ENCODE assay signal across 10 cellular contexts in genomic region chr1:154940213-154940879, GRCh38. TPM values are rescaled to one million over a fixed set of nuclear protein-coding genes. Genes with fewer than 3 reads are reported as not detected.
DNase-seq lines count a peak whose midpoint lies in the region; TF ChIP-seq lines count a peak whose summit lies in the region.
"Had no signal": no experiment of that assay in that cellular context is flagged by ENCODE, and none has a peak within 500 bp of the region (broad histone marks: within the 10 kb centered on the region; RNA-seq: fewer than 3 reads in every experiment).

No MANE protein-coding gene starts in this region.

- H3K4me1 Mint-ChIP-seq in MCF 10A (ENCODE audit: insufficient read depth, unreplicated experiment): peaks cover 37% of the 10 kb centered on the region

- POLR2A ChIA-PET in MCF 10A (lab: Yijun Ruan, JAX): interaction anchor here (0.8 to 6.3 kb wide), 3 partner anchors 31 to 274 kb away, joined by 3 to 146 read pairs (median 4); partner anchors contain the start of genes CKS1B and SHC1

- TF ChIP-seq EP300 in esophagus muscularis mucosa (IDR thresholded peaks at IDR 0.05): no peak
- TF ChIP-seq EP300 in tibial nerve (IDR thresholded peaks at IDR 0.05): no peak

- no peak overlapping the region for H3K4me3 Mint-ChIP-seq in MCF 10A (ENCODE audit: unreplicated experiment)

- BruUV-seq in MCF 10A (replicated peaks; lab: Mats Ljungman, UMichigan): no TSS peak

- H3K27me3 Mint-ChIP-seq in MCF 10A (ENCODE audit: insufficient read depth, unreplicated experiment): no peaks in the 10 kb centered on the region

- TF ChIP-seq POLR2A in breast epithelium (IDR thresholded peaks at IDR 0.05) (no peak), esophagus muscularis mucosa (IDR thresholded peaks at IDR 0.05; ENCODE audit: low read depth) (no peak), thyroid gland (IDR thresholded peaks at IDR 0.05) (no peak), tibial nerve (IDR thresholded peaks at IDR 0.05) (no peak)

- H3K27me3 ChIP-seq in breast epithelium: no peaks in the 10 kb centered on the region
- H3K27me3 ChIP-seq in esophagus muscularis mucosa: no peaks in the 10 kb centered on the region
- H3K27me3 ChIP-seq in thyroid gland: no peaks in the 10 kb centered on the region
- no peaks in the 10 kb centered on the region for H3K27me3 ChIP-seq in tibial nerve
- no peaks in the 10 kb centered on the region for H3K27me3 ChIP-seq in SJCRH30

- 87% methylated on average over 4 of the region's 4 CpGs for WGBS in esophagus muscularis mucosa
- 78 to 86% methylated on average over 4 of the region's 4 CpGs for whole genome bisulfite sequencing in thyroid gland, 2 donors
- 74 to 78% methylated on average over 4 of the region's 4 CpGs for WGBS in tibial nerve, 2 donors

- H3K9me3 Mint-ChIP-seq in MCF 10A (ENCODE audit: unreplicated experiment): no peaks in the 10 kb centered on the region

- no peaks in the 10 kb centered on the region for H3K36me3 ChIP-seq in breast epithelium
- peaks cover 0 to 12% (median 5%) of the 10 kb centered on the region in 4 donors for H3K36me3 ChIP-seq in esophagus muscularis mucosa
- H3K36me3 ChIP-seq in thyroid gland: no peaks in the 10 kb centered on the region
- peaks cover 0 to 11% (median 0%) of the 10 kb centered on the region in 3 donors for H3K36me3 ChIP-seq in tibial nerve
- H3K36me3 ChIP-seq in SJCRH30: peaks cover 2% of the 10 kb centered on the region; the same call in 1 of the 2 replicates

- H3K27ac ChIP-seq in breast epithelium: peak overlapping the region; percentile 65 to 82
- peak overlapping the region; percentile 100; the same call in 1 of the 2 replicates for H3K27ac ChIP-seq in VCaP
- peak overlapping the region; percentile 14 to 97 (median 96) for H3K27ac ChIP-seq in esophagus muscularis mucosa (replicated peaks in 1 of 4)
- peak overlapping the region; percentile 85 to 98 (median 90) for H3K27ac ChIP-seq in thyroid gland
- H3K27ac ChIP-seq in tibial nerve: no peak overlapping the region
- no peak overlapping the region for H3K27ac ChIP-seq in SJCRH30

- intact Hi-C loops in breast epithelium (cut with DNase I; ENCODE audit: low total_unique reads) (no loop called here), MCF 10A (cut with micrococcal nuclease) (no loop called here), esophagus muscularis mucosa (cut with DNase I) (no loop called here), thyroid gland (cut with DNase I) (no loop called here)

- H3K36me3 Mint-ChIP-seq in MCF 10A (ENCODE audit: insufficient read depth, unreplicated experiment): peaks cover 6% of the 10 kb centered on the region

- CTCF ChIA-PET in MCF 10A (lab: Yijun Ruan, JAX): interaction anchor here (0.5 to 5.7 kb wide), 16 partner anchors 8 to 965 kb away, joined by 3 to 45 read pairs (median 3); partner anchors contain the start of genes GON4L, PBXIP1 and PYGO2

- H3K9me3 ChIP-seq in breast epithelium (no peaks in the 10 kb centered on the region), esophagus muscularis mucosa (no peaks in the 10 kb centered on the region), thyroid gland (no peaks in the 10 kb centered on the region), tibial nerve (no peaks in the 10 kb centered on the region), SJCRH30 (replicated peaks) (no peaks in the 10 kb centered on the region)

- H3K4me3 ChIP-seq in breast epithelium (no peak overlapping the region), esophagus muscularis mucosa (no peak overlapping the region), thyroid gland (replicated peaks in 1 of 3) (no peak overlapping the region), tibial nerve (no peak overlapping the region), SJCRH30 (no peak overlapping the region)

- DNase-seq in breast epithelium (ENCODE audit: low spot score in 2 of 2) (no peak), MCF 10A (ENCODE audit: unreplicated experiment) (no peak), esophagus muscularis mucosa (ENCODE audit: extremely low spot score) (no peak), thyroid gland (no peak), tibial nerve (ENCODE audit: low spot score in 2 of 2) (no peak), HT-29 (ENCODE audit: low spot score) (no peak), SJCRH30 (no peak)
- DNase-seq: cerebellar nuclear complex; stimulated activated CD8-positive, alpha-beta memory T cell treated with anti-CD3 and anti-CD28 coated beads, Interleukin-4, amount 100 ng/mL, for 48 hours had no signal

- H3K27ac Mint-ChIP-seq in MCF 10A (ENCODE audit: low read depth, unreplicated experiment): no peak overlapping the region

- TF ChIP-seq CTCF in breast epithelium (IDR thresholded peaks at IDR 0.05): no peak
- TF ChIP-seq CTCF in MCF 10A (IDR thresholded peaks at IDR 0.05; ENCODE audit: unreplicated experiment): no peak
- no peak for TF ChIP-seq CTCF in VCaP (conservative IDR thresholded peaks at IDR 0.05)
- TF ChIP-seq CTCF in esophagus muscularis mucosa (IDR thresholded peaks at IDR 0.05): no peak
- no peak for TF ChIP-seq CTCF in thyroid gland (IDR thresholded peaks at IDR 0.05)
- TF ChIP-seq CTCF in tibial nerve (IDR thresholded peaks at IDR 0.05): no peak

- peaks cover 4 to 5% of the 10 kb centered on the region in 2 donors for H3K4me1 ChIP-seq in breast epithelium
- peaks cover 56 to 75% (median 70%) of the 10 kb centered on the region in 4 donors for H3K4me1 ChIP-seq in esophagus muscularis mucosa
- peaks cover 29 to 71% of the 10 kb centered on the region in 2 donors for H3K4me1 ChIP-seq in thyroid gland
- H3K4me1 ChIP-seq in tibial nerve: peaks cover 0 to 63% (median 26%) of the 10 kb centered on the region in 4 donors
- H3K4me1 ChIP-seq in SJCRH30: peaks cover 17% of the 10 kb centered on the region

RNA-seq across cellular contexts. Expression of gene PMVK, which starts 3.8 kb away (rescaled TPM):
- total RNA-seq in breast epithelium: 10 to 100 TPM; 15.0 to 16.7 (median 16.4) TPM
- total RNA-seq in MCF 10A (2022): 57.7 and 68.9 TPM in 2 replicates
- total RNA-seq in esophagus muscularis mucosa: 10 to 100 TPM; 15.9 to 26.2 (median 20.0) TPM
- total RNA-seq in thyroid gland: 10 to 100 TPM; 15.0 to 28.2 (median 21.2) TPM
- total RNA-seq in tibial nerve: 10 to 100 TPM in 3 of 4 donors, 1 to 10 TPM in 1; 9.0 to 19.8 (median 15.6) TPM
- 15.7 and 18.9 TPM in 2 replicates for total RNA-seq in HT-29 (2014; rRNA removed; shearing (Covaris generic))
- total RNA-seq in SJCRH30 (2014; rRNA removed; shearing (Covaris generic)): 4.6 and 4.9 TPM in 2 replicates

RNA-seq across cellular contexts. Expression of gene PBXIP1, which starts 15.6 kb away (rescaled TPM):
- 100 to 1,000 TPM in 2 of 3 donors, 10 to 100 TPM in 1; 79.3 to 156 (median 105) TPM for total RNA-seq in breast epithelium
- 11.3 TPM in 2 replicates for total RNA-seq in MCF 10A (2022)
- total RNA-seq in esophagus muscularis mucosa: 100 to 1,000 TPM; 192 to 309 (median 238) TPM
- total RNA-seq in thyroid gland: 100 to 1,000 TPM; 139 to 205 (median 181) TPM
- total RNA-seq in tibial nerve: 100 to 1,000 TPM in 2 of 4 donors, 10 to 100 TPM in 2; 52.5 to 120 (median 97.9) TPM
- total RNA-seq in HT-29 (2014; rRNA removed; shearing (Covaris generic)): 33.3 and 42.5 TPM in 2 replicates
- 40.2 TPM in 2 replicates for total RNA-seq in SJCRH30 (2014; rRNA removed; shearing (Covaris generic))

RNA-seq across cellular contexts. Expression of gene PYGO2, which starts 21.2 kb away (rescaled TPM):
- total RNA-seq in breast epithelium: 10 to 100 TPM; 14.6 to 26.2 (median 20.3) TPM
- 32.1 and 35.9 TPM in 2 replicates for total RNA-seq in MCF 10A (2022)
- total RNA-seq in esophagus muscularis mucosa: 10 to 100 TPM; 20.2 to 35.3 (median 27.7) TPM
- total RNA-seq in thyroid gland: 10 to 100 TPM; 28.6 to 48.3 (median 42.9) TPM
- total RNA-seq in tibial nerve: 10 to 100 TPM; 18.6 to 24.3 (median 23.5) TPM
- 36.3 and 43.4 TPM in 2 replicates for total RNA-seq in HT-29 (2014; rRNA removed; shearing (Covaris generic))
- 29.4 and 29.8 TPM in 2 replicates for total RNA-seq in SJCRH30 (2014; rRNA removed; shearing (Covaris generic))

RNA-seq across cellular contexts. Expression of gene SHC1, which starts 30.2 kb away (rescaled TPM):
- total RNA-seq in breast epithelium (100 to 1,000 TPM in 2 of 3 donors, 10 to 100 TPM in 1; 94.4 to 177 (median 134) TPM), MCF 10A (2022) (667 and 885 TPM in 2 replicates), esophagus muscularis mucosa (100 to 1,000 TPM in 1 of 4 donors, 10 to 100 TPM in 3; 60.6 to 101 (median 93.4) TPM), thyroid gland (100 to 1,000 TPM; 108 to 168 (median 123) TPM), tibial nerve (100 to 1,000 TPM in 2 of 4 donors, 10 to 100 TPM in 2; 82.9 to 168 (median 101) TPM)
- total RNA-seq in HT-29 (2014; rRNA removed; shearing (Covaris generic)): 112 and 120 TPM in 2 replicates
- total RNA-seq in SJCRH30 (2014; rRNA removed; shearing (Covaris generic)): 102 and 110 TPM in 2 replicates

RNA-seq across cellular contexts. Expression of gene CKS1B, which starts 34.1 kb away (rescaled TPM):
- 100 to 1,000 TPM in 1 of 3 donors, 10 to 100 TPM in 2; 44.6 to 104 (median 47.3) TPM for total RNA-seq in breast epithelium
- total RNA-seq in MCF 10A (2022): 285 and 289 TPM in 2 replicates
- 10 to 100 TPM; 11.6 to 21.5 (median 18.8) TPM for total RNA-seq in esophagus muscularis mucosa
- total RNA-seq in thyroid gland: 10 to 100 TPM; 14.3 to 29.5 (median 22.6) TPM
- 10 to 100 TPM; 35.2 to 40.5 (median 37.3) TPM for total RNA-seq in tibial nerve
- total RNA-seq in HT-29 (2014; rRNA removed; shearing (Covaris generic)): 189 and 196 TPM in 2 replicates
- total RNA-seq in SJCRH30 (2014; rRNA removed; shearing (Covaris generic)): 299 and 303 TPM in 2 replicates

Comparison
In these comparisons a context has a peak if more than half of its experiments do, and no peak if none do; other contexts are left out.
1. H3K27ac ChIP-seq: peak in breast epithelium (2 of 2), VCaP (single experiment), esophagus muscularis mucosa (4 of 4) and thyroid gland (3 of 3); none in tibial nerve (0 of 4) and SJCRH30 (single experiment).